Comparison of ENCODE assay signal across 1 cellular context in the genomic region with DNA sequence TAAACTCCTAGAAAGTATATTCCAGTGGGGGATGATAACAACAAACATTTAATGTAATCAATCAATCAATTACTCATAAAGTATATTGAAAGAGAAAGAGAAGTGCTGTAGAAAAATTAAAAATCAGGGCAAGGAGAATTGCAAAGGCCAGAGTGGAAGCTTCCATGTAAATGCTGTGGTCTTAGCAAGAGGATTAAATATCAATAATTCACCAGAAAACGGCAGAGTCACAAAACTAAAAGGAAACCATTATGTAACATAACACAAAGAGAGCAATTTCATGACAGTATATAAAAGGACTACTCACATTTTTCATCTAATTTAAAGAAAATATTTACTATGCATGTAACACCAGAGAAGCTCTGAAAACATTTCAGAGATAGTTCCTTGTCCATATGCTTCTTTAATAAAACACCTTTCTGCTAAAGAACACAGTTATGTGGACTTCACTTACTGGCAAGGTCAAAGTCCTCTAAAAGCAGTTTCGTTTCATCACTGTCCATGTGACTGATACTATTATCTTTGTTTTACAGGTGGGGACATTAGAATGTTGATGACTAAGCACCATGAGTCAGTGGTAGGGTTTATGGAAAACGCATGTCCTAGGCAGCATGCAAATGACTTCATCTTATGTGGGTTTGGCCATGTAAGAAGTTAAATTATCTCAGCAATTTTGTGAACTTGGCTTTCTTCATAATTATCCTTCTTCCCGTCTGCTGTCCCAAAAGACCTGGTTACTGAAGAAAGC.
TF ChIP-seq lines count a peak whose summit lies in the region.

No MANE protein-coding gene starts in this region.

TF ChIP-seq in HepG2, 621 proteins besides CTCF, POLR2A, EP300 and RAD21 (continued from another document and continues in another):
- TF ChIP-seq ZKSCAN8 (CRISPR knock-in tag; IDR thresholded peaks at IDR 0.05; ENCODE audit: borderline replicate concordance) (no peak), ZMYM4 (CRISPR knock-in tag; IDR thresholded peaks at IDR 0.05) (peak; percentile 74; the same call in 1 of the 2 replicates), JUND (CRISPR knock-in tag; IDR thresholded peaks at IDR 0.05) (0 out of 2 replicates have a peak, but pooled peaks have one; percentile 49), ZNF644 (CRISPR knock-in tag; IDR thresholded peaks at IDR 0.05; ENCODE audit: low read depth) (peak; percentile 92), PBX3 (CRISPR knock-in tag; IDR thresholded peaks at IDR 0.05; ENCODE audit: borderline replicate concordance) (no peak), SMAD3 (CRISPR knock-in tag; IDR thresholded peaks at IDR 0.05) (peak; percentile 33; the same call in 1 of the 2 replicates), TEAD3 (CRISPR knock-in tag; optimal IDR thresholded peaks at IDR 0.05; ENCODE audit: borderline replicate concordance) (peak; percentile 68), HBP1 (CRISPR knock-in tag; IDR thresholded peaks at IDR 0.05; ENCODE audit: low read depth) (peak; percentile 62; the same call in 1 of the 2 replicates), PTBP1 (IDR thresholded peaks at IDR 0.05; ENCODE audit: low read depth, low read length, poor library complexity, severe bottlenecking) (no peak), ZNF432 (CRISPR knock-in tag; IDR thresholded peaks at IDR 0.05; ENCODE audit: borderline replicate concordance) (no peak), NCOR1 (IDR thresholded peaks at IDR 0.05; ENCODE audit: borderline replicate concordance, low read length) (peak; percentile 88), SMAD1 (CRISPR knock-in tag; IDR thresholded peaks at IDR 0.05; ENCODE audit: borderline replicate concordance, low read depth) (no peak), RARA (CRISPR knock-in tag; IDR thresholded peaks at IDR 0.05) (peak; percentile 48), REPIN1 (CRISPR knock-in tag; IDR thresholded peaks at IDR 0.05; ENCODE audit: borderline replicate concordance, low read depth) (peak; percentile 99), RXRB (CRISPR knock-in tag; IDR thresholded peaks at IDR 0.05; ENCODE audit: borderline replicate concordance) (peak; percentile 22; the same call in 1 of the 2 replicates), RAD51 (IDR thresholded peaks at IDR 0.05; ENCODE audit: borderline replicate concordance) (peak; percentile 38; the same call in 1 of the 2 replicates), ZNF652 (CRISPR knock-in tag; IDR thresholded peaks at IDR 0.05; ENCODE audit: borderline replicate concordance, low read depth) (no peak), ZNF292 (CRISPR knock-in tag; IDR thresholded peaks at IDR 0.05; ENCODE audit: borderline replicate concordance, low read depth) (0 out of 2 replicates have a peak, but pooled peaks have one; percentile 28), KAT8 (CRISPR knock-in tag; IDR thresholded peaks at IDR 0.05) (peak; percentile 64; the same call in 1 of the 2 replicates), RNF2 (conservative IDR thresholded peaks at IDR 0.05; ENCODE audit: low read depth) (no peak), ZNF781 (CRISPR knock-in tag; IDR thresholded peaks at IDR 0.05; ENCODE audit: borderline replicate concordance, not compliant biosample characterization) (no peak), RFX3 (CRISPR knock-in tag; IDR thresholded peaks at IDR 0.05) (no peak), ZBTB34 (CRISPR knock-in tag; IDR thresholded peaks at IDR 0.05) (no peak), KMT2B (CRISPR knock-in tag; IDR thresholded peaks at IDR 0.05) (0 out of 2 replicates have a peak, but pooled peaks have one; percentile 60), ATF2 (CRISPR knock-in tag; IDR thresholded peaks at IDR 0.05) (peak; percentile 37; the same call in 1 of the 2 replicates), ZMYM2 (CRISPR knock-in tag; IDR thresholded peaks at IDR 0.05) (peak; percentile 10; the same call in 1 of the 2 replicates), JUN (CRISPR knock-in tag; IDR thresholded peaks at IDR 0.05) (0 out of 2 replicates have a peak, but pooled peaks have one; percentile 30), ZGPAT (CRISPR knock-in tag; IDR thresholded peaks at IDR 0.05) (peak; percentile 48; the same call in 1 of the 2 replicates)
- TF ChIP-seq, protein P1, sequence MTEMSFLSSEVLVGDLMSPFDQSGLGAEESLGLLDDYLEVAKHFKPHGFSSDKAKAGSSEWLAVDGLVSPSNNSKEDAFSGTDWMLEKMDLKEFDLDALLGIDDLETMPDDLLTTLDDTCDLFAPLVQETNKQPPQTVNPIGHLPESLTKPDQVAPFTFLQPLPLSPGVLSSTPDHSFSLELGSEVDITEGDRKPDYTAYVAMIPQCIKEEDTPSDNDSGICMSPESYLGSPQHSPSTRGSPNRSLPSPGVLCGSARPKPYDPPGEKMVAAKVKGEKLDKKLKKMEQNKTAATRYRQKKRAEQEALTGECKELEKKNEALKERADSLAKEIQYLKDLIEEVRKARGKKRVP (CRISPR knock-in tag; IDR thresholded peaks at IDR 0.05): peak in 1 of 2 experiments; percentile 75; a peak in 1 of 4 replicates
- TF ChIP-seq, protein P2, sequence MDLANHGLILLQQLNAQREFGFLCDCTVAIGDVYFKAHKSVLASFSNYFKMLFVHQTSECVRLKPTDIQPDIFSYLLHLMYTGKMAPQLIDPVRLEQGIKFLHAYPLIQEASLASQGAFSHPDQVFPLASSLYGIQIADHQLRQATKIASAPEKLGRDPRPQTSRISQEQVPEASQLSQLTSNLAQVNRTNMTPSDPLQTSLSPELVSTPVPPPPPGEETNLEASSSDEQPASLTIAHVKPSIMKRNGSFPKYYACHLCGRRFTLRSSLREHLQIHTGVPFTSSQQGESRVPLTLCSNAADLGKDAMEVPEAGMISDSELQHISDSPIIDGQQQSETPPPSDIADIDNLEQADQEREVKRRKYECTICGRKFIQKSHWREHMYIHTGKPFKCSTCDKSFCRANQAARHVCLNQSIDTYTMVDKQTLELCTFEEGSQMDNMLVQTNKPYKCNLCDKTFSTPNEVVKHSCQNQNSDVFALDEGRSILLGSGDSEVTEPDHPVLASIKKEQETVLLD (CRISPR knock-in tag; IDR thresholded peaks at IDR 0.05; ENCODE audit: low read depth): no peak
- TF ChIP-seq, protein P3, sequence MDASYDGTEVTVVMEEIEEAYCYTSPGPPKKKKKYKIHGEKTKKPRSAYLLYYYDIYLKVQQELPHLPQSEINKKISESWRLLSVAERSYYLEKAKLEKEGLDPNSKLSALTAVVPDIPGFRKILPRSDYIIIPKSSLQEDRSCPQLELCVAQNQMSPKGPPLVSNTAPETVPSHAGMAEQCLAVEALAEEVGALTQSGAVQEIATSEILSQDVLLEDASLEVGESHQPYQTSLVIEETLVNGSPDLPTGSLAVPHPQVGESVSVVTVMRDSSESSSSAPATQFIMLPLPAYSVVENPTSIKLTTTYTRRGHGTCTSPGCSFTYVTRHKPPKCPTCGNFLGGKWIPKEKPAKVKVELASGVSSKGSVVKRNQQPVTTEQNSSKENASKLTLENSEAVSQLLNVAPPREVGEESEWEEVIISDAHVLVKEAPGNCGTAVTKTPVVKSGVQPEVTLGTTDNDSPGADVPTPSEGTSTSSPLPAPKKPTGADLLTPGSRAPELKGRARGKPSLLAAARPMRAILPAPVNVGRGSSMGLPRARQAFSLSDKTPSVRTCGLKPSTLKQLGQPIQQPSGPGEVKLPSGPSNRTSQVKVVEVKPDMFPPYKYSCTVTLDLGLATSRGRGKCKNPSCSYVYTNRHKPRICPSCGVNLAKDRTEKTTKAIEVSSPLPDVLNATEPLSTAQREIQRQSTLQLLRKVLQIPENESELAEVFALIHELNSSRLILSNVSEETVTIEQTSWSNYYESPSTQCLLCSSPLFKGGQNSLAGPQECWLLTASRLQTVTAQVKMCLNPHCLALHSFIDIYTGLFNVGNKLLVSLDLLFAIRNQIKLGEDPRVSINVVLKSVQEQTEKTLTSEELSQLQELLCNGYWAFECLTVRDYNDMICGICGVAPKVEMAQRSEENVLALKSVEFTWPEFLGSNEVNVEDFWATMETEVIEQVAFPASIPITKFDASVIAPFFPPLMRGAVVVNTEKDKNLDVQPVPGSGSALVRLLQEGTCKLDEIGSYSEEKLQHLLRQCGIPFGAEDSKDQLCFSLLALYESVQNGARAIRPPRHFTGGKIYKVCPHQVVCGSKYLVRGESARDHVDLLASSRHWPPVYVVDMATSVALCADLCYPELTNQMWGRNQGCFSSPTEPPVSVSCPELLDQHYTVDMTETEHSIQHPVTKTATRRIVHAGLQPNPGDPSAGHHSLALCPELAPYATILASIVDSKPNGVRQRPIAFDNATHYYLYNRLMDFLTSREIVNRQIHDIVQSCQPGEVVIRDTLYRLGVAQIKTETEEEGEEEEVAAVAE (CRISPR knock-in tag; IDR thresholded peaks at IDR 0.05; ENCODE audit: borderline replicate concordance): peak; percentile 75; the same call in 1 of the 2 replicates
- TF ChIP-seq, protein P4, sequence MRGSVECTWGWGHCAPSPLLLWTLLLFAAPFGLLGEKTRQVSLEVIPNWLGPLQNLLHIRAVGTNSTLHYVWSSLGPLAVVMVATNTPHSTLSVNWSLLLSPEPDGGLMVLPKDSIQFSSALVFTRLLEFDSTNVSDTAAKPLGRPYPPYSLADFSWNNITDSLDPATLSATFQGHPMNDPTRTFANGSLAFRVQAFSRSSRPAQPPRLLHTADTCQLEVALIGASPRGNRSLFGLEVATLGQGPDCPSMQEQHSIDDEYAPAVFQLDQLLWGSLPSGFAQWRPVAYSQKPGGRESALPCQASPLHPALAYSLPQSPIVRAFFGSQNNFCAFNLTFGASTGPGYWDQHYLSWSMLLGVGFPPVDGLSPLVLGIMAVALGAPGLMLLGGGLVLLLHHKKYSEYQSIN (CRISPR knock-in tag; IDR thresholded peaks at IDR 0.05; ENCODE audit: borderline replicate concordance): no peak
- TF ChIP-seq, protein P5, sequence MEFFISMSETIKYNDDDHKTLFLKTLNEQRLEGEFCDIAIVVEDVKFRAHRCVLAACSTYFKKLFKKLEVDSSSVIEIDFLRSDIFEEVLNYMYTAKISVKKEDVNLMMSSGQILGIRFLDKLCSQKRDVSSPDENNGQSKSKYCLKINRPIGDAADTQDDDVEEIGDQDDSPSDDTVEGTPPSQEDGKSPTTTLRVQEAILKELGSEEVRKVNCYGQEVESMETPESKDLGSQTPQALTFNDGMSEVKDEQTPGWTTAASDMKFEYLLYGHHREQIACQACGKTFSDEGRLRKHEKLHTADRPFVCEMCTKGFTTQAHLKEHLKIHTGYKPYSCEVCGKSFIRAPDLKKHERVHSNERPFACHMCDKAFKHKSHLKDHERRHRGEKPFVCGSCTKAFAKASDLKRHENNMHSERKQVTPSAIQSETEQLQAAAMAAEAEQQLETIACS (CRISPR knock-in tag; IDR thresholded peaks at IDR 0.05): no peak
